11 cellular contexts compared by ENCODE assay signal in the genomic region with DNA sequence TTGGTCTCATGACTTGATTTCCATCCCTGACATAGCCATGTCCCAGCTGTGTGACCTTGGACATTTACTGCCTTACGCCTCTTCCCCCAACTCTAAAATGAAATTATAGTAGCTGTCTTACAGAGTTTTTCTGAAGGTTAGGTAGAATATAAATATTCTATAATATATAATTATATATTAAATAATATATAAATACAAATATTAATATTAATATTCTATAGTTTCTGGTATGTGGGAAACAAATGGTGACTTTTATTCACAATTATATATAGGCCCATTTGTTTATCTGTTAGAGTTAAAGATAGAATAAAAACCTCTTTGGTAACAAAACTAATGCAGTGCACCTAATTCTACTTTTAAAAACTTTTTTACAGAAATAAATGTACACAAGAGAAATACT. TPM values are rescaled to one million over a fixed set of nuclear protein-coding genes. Genes with fewer than 3 reads are reported as not detected.
A peak's percentile ranks its signal among the peaks of the same experiment; 100 is the strongest.
DNase-seq lines count a peak whose midpoint lies in the region; ATAC-seq and TF ChIP-seq lines count a peak whose summit lies in the region.
"Had no signal": no experiment of that assay in that cellular context is flagged by ENCODE, and none has a peak within 500 bp of the region (broad histone marks: within the 10 kb centered on the region; RNA-seq: fewer than 3 reads in every experiment).

No MANE protein-coding gene starts in this region.

- H3K36me3 ChIP-seq in OCI-LY1 (ENCODE audit: insufficient read depth, low read length) (peaks cover 38% of the 10 kb centered on the region), ectodermal cell (ENCODE audit: control insufficient read depth, insufficient read depth, low read length) (peaks cover 9% of the 10 kb centered on the region), skeletal muscle satellite cell (ENCODE audit: insufficient read depth, low read length) (peaks cover 9% of the 10 kb centered on the region)
- H3K36me3 ChIP-seq: ovary had no signal

- H3K9me3 Mint-ChIP-seq in activated T-cell treated with anti-CD3 and anti-CD28 coated beads, Interleukin-2, amount 50 U/mL, for 4 hours = no peaks in the 10 kb centered on the region

- H3K9me3 ChIP-seq in OCI-LY1 (ENCODE audit: low read length) (no peaks in the 10 kb centered on the region), ectodermal cell (ENCODE audit: control insufficient read depth, low read length) (no peaks in the 10 kb centered on the region), skeletal muscle satellite cell (replicated peaks; ENCODE audit: low read length) (no peaks in the 10 kb centered on the region)
- H3K9me3 ChIP-seq: ovary had no signal

- peaks cover 46% of the 10 kb centered on the region for H3K79me2 ChIP-seq in OCI-LY1 (ENCODE audit: insufficient read depth, low read length)

- peak overlapping the region; percentile 89 for H3K27ac ChIP-seq in OCI-LY1 (ENCODE audit: low read depth, low read length, poor library complexity, severe bottlenecking)
- H3K27ac ChIP-seq in ectodermal cell (ENCODE audit: insufficient read depth, low read depth, low read length, poor library complexity, severe bottlenecking) = no peak overlapping the region
- no peak overlapping the region for H3K27ac ChIP-seq in dorsolateral prefrontal cortex
- H3K27ac ChIP-seq: ovary had no signal

- H4K20me1 ChIP-seq in OCI-LY1 (ENCODE audit: insufficient read depth, low read length) = no peaks in the 10 kb centered on the region

- peaks cover 32% of the 10 kb centered on the region for H3K4me1 ChIP-seq in OCI-LY1 (ENCODE audit: insufficient read depth, low read length, severe bottlenecking)
- no peaks in the 10 kb centered on the region for H3K4me1 ChIP-seq in ectodermal cell (ENCODE audit: control insufficient read depth, insufficient read depth, low read length)
- peaks cover 3% of the 10 kb centered on the region for H3K4me1 ChIP-seq in skeletal muscle satellite cell (ENCODE audit: control insufficient read depth, insufficient read depth, low read length)

- H3K4me3 Mint-ChIP-seq in activated T-cell treated with anti-CD3 and anti-CD28 coated beads, Interleukin-2, amount 50 U/mL, for 4 hours = peak overlapping the region; percentile 93

- H3K36me3 Mint-ChIP-seq in activated T-cell treated with anti-CD3 and anti-CD28 coated beads, Interleukin-2, amount 50 U/mL, for 4 hours (ENCODE audit: insufficient read depth) = peaks cover 9% of the 10 kb centered on the region

- no peak for TF ChIP-seq CTCF in OCI-LY1 (IDR thresholded peaks at IDR 0.05; ENCODE audit: low read length)
- TF ChIP-seq CTCF in dorsolateral prefrontal cortex (IDR thresholded peaks at IDR 0.05 in 54 of 56, conservative IDR thresholded peaks at IDR 0.05 in 2 of 56; ENCODE audit: low read depth in 1 of 56, partially characterized antibody in 56 of 56) = no peak

- H3K27me3 Mint-ChIP-seq in activated T-cell treated with anti-CD3 and anti-CD28 coated beads, Interleukin-2, amount 50 U/mL, for 4 hours (ENCODE audit: low read depth) = no peaks in the 10 kb centered on the region

- no peaks in the 10 kb centered on the region; the same call in 1 of the 2 replicates for H3F3A ChIP-seq in OCI-LY1 (ENCODE audit: insufficient read depth, low read length)

- H3K27me3 ChIP-seq in OCI-LY1 (ENCODE audit: insufficient read depth, low read length) (no peaks in the 10 kb centered on the region), ectodermal cell (ENCODE audit: control insufficient read depth, insufficient read depth, low read length, poor library complexity, severe bottlenecking) (no peaks in the 10 kb centered on the region), skeletal muscle satellite cell (ENCODE audit: control insufficient read depth, insufficient read depth, low read length) (no peaks in the 10 kb centered on the region), dorsolateral prefrontal cortex (no peaks in the 10 kb centered on the region)
- H3K27me3 ChIP-seq: ovary had no signal

- H3K9me2 ChIP-seq in OCI-LY1 (ENCODE audit: low read depth, low read length) = no peaks in the 10 kb centered on the region

- intact Hi-C loops in dorsolateral prefrontal cortex (cut with DNase I) = loop anchor here in 1 of 2 donors (10.0 kb wide), 1 partner anchor 480 kb away; no protein-coding TSS in a partner anchor

- no peak overlapping the region for H2AFZ ChIP-seq in OCI-LY1 (ENCODE audit: low read length)

- H3K4me1 Mint-ChIP-seq in activated T-cell treated with anti-CD3 and anti-CD28 coated beads, Interleukin-2, amount 50 U/mL, for 4 hours (ENCODE audit: low read depth) = peaks cover 10% of the 10 kb centered on the region

- H3K9ac ChIP-seq in OCI-LY1 (ENCODE audit: low read length) = peak overlapping the region; percentile 96
- H3K9ac ChIP-seq in skeletal muscle satellite cell (ENCODE audit: low read depth, low read length) = no peak overlapping the region

- H3K4me2 ChIP-seq in OCI-LY1 (ENCODE audit: low read length) (peak overlapping the region; percentile 77), skeletal muscle satellite cell (ENCODE audit: low read length) (peak overlapping the region; percentile 95)

- 80% methylated on average over 1 of the region's 1 CpG; no CpG with 5 or more reads in 1 of the 2 experiments for WGBS in ectodermal cell, 2 experiments

- no peak for ATAC-seq in activated T-cell treated with anti-CD3 and anti-CD28 coated beads, Interleukin-2, amount 50 U/mL, for 4 hours
- no peak for ATAC-seq in GM21381 (IDR thresholded peaks at IDR 0.05; ENCODE audit: unreplicated experiment)

- H3K4me3 ChIP-seq in OCI-LY1 (ENCODE audit: low read depth, low read length, poor library complexity, severe bottlenecking) = peak overlapping the region; percentile 86
- peak overlapping the region; percentile 32 for H3K4me3 ChIP-seq in ectodermal cell (ENCODE audit: insufficient read depth, low read depth, low read length)
- H3K4me3 ChIP-seq in skeletal muscle satellite cell (ENCODE audit: low read length) = no peak overlapping the region
- H3K4me3 ChIP-seq in dorsolateral prefrontal cortex = peak overlapping the region in 10 of 59 donors; percentile 79 to 94 (median 92)

- DNase-seq in activated T-cell treated with anti-CD3 and anti-CD28 coated beads, Interleukin-2, amount 50 U/mL, for 4 hours = no peak
- DNase-seq in activated T-cell treated with anti-CD3 and anti-CD28 coated beads for 4 hours (no peak), dorsolateral prefrontal cortex (no peak), ureter (ENCODE audit: low spot score) (no peak)
- DNase-seq: cortex of kidney, NCI-H1417 treated with DMSO at 0.1 percent for 48 hours, ovary had no signal

RNA-seq across cellular contexts. Expression of gene RBBP8, which starts 1.7 kb away (rescaled TPM):
- 10 to 100 TPM; 40.9 to 61.5 (median 46.9) TPM for total RNA-seq in activated T-cell treated with anti-CD3 and anti-CD28 coated beads, Interleukin-2, amount 50 U/mL, for 4 hours
- polyA plus RNA-seq in ectodermal cell (2013, experiment 1 of 4) = 60.9 TPM
- 60.5 TPM for polyA plus RNA-seq in ectodermal cell (2013, experiment 2 of 4)
- polyA plus RNA-seq in ectodermal cell (2013, experiment 3 of 4) = 54.6 TPM
- polyA plus RNA-seq in ectodermal cell (2013, experiment 4 of 4) = 63.1 TPM
- 24.9 and 32.2 TPM in 2 replicates for total RNA-seq in skeletal muscle satellite cell (2012; rRNA removed)
- total RNA-seq in dorsolateral prefrontal cortex = 10 to 100 TPM in 119 of 120 experiments, 1 to 10 TPM in 1; 10.0 to 28.5 (median 18.1) TPM
- total RNA-seq in ureter = 93.0 TPM
